17 cellular contexts compared by ENCODE assay signal in genomic region chr22:50485221-50486131, GRCh38. TPM values are rescaled to one million over a fixed set of nuclear protein-coding genes. Genes with fewer than 3 reads are reported as not detected.
DNase-seq lines count a peak whose midpoint lies in the region; ATAC-seq and TF ChIP-seq lines count a peak whose summit lies in the region.
"Had no signal": no experiment of that assay in that cellular context is flagged by ENCODE, and none has a peak within 500 bp of the region (broad histone marks: within the 10 kb centered on the region; RNA-seq: fewer than 3 reads in every experiment).

No MANE protein-coding gene starts in this region.

- H3K27me3 ChIP-seq in breast epithelium (peaks cover 8 to 16% of the 10 kb centered on the region in 2 donors), left lung (peaks cover 18 to 84% of the 10 kb centered on the region in 2 donors)
- no peaks in the 10 kb centered on the region for H3K27me3 ChIP-seq in naive thymus-derived CD4-positive, alpha-beta T cell (ENCODE audit: control insufficient read depth in 2 of 2, insufficient read depth in 2 of 2, low read length in 2 of 2)

- no peak for TF ChIP-seq POLR2A in breast epithelium (IDR thresholded peaks at IDR 0.05)

- no peaks in the 10 kb centered on the region for H3K27me3 Mint-ChIP-seq in MCF 10A (ENCODE audit: insufficient read depth, unreplicated experiment)
- H3K27me3 Mint-ChIP-seq in naive thymus-derived CD4-positive, alpha-beta T cell: peaks cover 0 to 3% (median 0%) of the 10 kb centered on the region in 5 donors
- H3K27me3 Mint-ChIP-seq: activated T-helper 17 cell treated with anti-CD3 and anti-CD28 coated beads, Interleukin-2, amount 50 U/mL, for 72 hours had no signal

- H3K9me3 ChIP-seq in breast epithelium: no peaks in the 10 kb centered on the region
- H3K9me3 ChIP-seq in left lung: no peaks in the 10 kb centered on the region
- H3K9me3 ChIP-seq in naive thymus-derived CD4-positive, alpha-beta T cell (ENCODE audit: control insufficient read depth in 2 of 3, low read length in 3 of 3): no peaks in the 10 kb centered on the region

- intact Hi-C loops in MCF 10A (cut with micrococcal nuclease): loop anchor here (2.0 kb wide), 1 partner anchor 13 kb away; no protein-coding TSS in a partner anchor
- intact Hi-C loops in breast epithelium (cut with DNase I; ENCODE audit: low total_unique reads): no loop called here
- intact Hi-C loops in left lung (cut with DNase I): no loop called here
- intact Hi-C loops in naive thymus-derived CD4-positive, alpha-beta T cell (cut with micrococcal nuclease): no loop called here

- TSS peak; percentile 23 for BruUV-seq in MCF 10A (replicated peaks; lab: Mats Ljungman, UMichigan)

- no peak for TF ChIP-seq CTCF in MCF 10A (IDR thresholded peaks at IDR 0.05; ENCODE audit: unreplicated experiment)
- no peak for TF ChIP-seq CTCF in breast epithelium (IDR thresholded peaks at IDR 0.05)
- TF ChIP-seq CTCF in left lung (IDR thresholded peaks at IDR 0.05): no peak

- H3K4me1 Mint-ChIP-seq in MCF 10A (ENCODE audit: insufficient read depth, unreplicated experiment): peaks cover 15% of the 10 kb centered on the region
- peaks cover 0 to 11% (median 2%) of the 10 kb centered on the region in 7 donors for H3K4me1 Mint-ChIP-seq in naive thymus-derived CD4-positive, alpha-beta T cell
- H3K4me1 Mint-ChIP-seq: activated T-helper 17 cell treated with anti-CD3 and anti-CD28 coated beads, Interleukin-2, amount 50 U/mL, for 72 hours; brain had no signal

- POLR2A ChIA-PET in MCF 10A (lab: Yijun Ruan, JAX): interaction anchor here (0.6 to 0.7 kb wide), 2 partner anchors 20 to 59 kb away, joined by 3 read pairs; no protein-coding TSS in a partner anchor
- POLR2A ChIA-PET in naive thymus-derived CD4-positive, alpha-beta T cell (lab: Charles Lee): no interaction called here

- no peaks in the 10 kb centered on the region for H3K9me3 Mint-ChIP-seq in MCF 10A (ENCODE audit: unreplicated experiment)
- no peaks in the 10 kb centered on the region for H3K9me3 Mint-ChIP-seq in naive thymus-derived CD4-positive, alpha-beta T cell
- H3K9me3 Mint-ChIP-seq: activated T-helper 17 cell treated with anti-CD3 and anti-CD28 coated beads, Interleukin-2, amount 50 U/mL, for 72 hours; brain had no signal

- H3K4me3 Mint-ChIP-seq in MCF 10A (ENCODE audit: unreplicated experiment): no peak overlapping the region
- peak overlapping the region in 1 of 10 donors; percentile 59 for H3K4me3 Mint-ChIP-seq in naive thymus-derived CD4-positive, alpha-beta T cell
- H3K4me3 Mint-ChIP-seq: activated T-helper 17 cell treated with anti-CD3 and anti-CD28 coated beads, Interleukin-2, amount 50 U/mL, for 72 hours had no signal

- H3K36me3 Mint-ChIP-seq in MCF 10A (ENCODE audit: insufficient read depth, unreplicated experiment): no peaks in the 10 kb centered on the region
- H3K36me3 Mint-ChIP-seq in naive thymus-derived CD4-positive, alpha-beta T cell: no peaks in the 10 kb centered on the region
- H3K36me3 Mint-ChIP-seq: brain had no signal

- ATAC-seq in left lung: peak; percentile 37
- no peak for ATAC-seq in HG02798 (IDR thresholded peaks at IDR 0.05; ENCODE audit: poor library complexity, unreplicated experiment)
- no peak for ATAC-seq in naive thymus-derived CD4-positive, alpha-beta T cell
- no peak for ATAC-seq in GM19452 (IDR thresholded peaks at IDR 0.05; ENCODE audit: unreplicated experiment)
- ATAC-seq: activated T-helper 17 cell treated with anti-CD3 and anti-CD28 coated beads, Interleukin-2, amount 50 U/mL, for 72 hours had no signal

- H3K36me3 ChIP-seq in breast epithelium (no peaks in the 10 kb centered on the region), left lung (no peaks in the 10 kb centered on the region)
- no peaks in the 10 kb centered on the region for H3K36me3 ChIP-seq in naive thymus-derived CD4-positive, alpha-beta T cell (ENCODE audit: control insufficient read depth in 2 of 3, insufficient read depth in 3 of 3, low read length in 3 of 3)

- no peak overlapping the region for H3K27ac Mint-ChIP-seq in MCF 10A (ENCODE audit: low read depth, unreplicated experiment)
- H3K27ac Mint-ChIP-seq in naive thymus-derived CD4-positive, alpha-beta T cell: peak overlapping the region in 3 of 9 donors; percentile 46 to 68 (median 54)
- H3K27ac Mint-ChIP-seq: activated T-helper 17 cell treated with anti-CD3 and anti-CD28 coated beads, Interleukin-2, amount 50 U/mL, for 72 hours had no signal

- DNase-seq in MCF 10A (ENCODE audit: unreplicated experiment): peak; percentile 68
- DNase-seq in breast epithelium (ENCODE audit: low spot score in 2 of 2): no peak
- peak; percentile 22 for DNase-seq in OCI-M1 (lab: John Stamatoyannopoulos, UW)
- DNase-seq in left lung: peak in 1 of 2 donors; percentile 84
- DNase-seq in naive thymus-derived CD4-positive, alpha-beta T cell: no peak
- no peak for DNase-seq in SKM-1 treated with dmso at 0.1 percent for 144 hours (lab: John Stamatoyannopoulos, UW; ENCODE audit: unreplicated experiment)
- DNase-seq: activated CD4-positive, alpha-beta T cell treated with anti-CD3 and anti-CD28 coated beads for 4 hours; AML-193; head of caudate nucleus; NCI-H1417 had no signal

- H3K4me3 ChIP-seq in breast epithelium (no peak overlapping the region), left lung (no peak overlapping the region)
- H3K4me3 ChIP-seq in naive thymus-derived CD4-positive, alpha-beta T cell (ENCODE audit: low read length): no peak overlapping the region

- H3K4me1 ChIP-seq in breast epithelium (peaks cover 4 to 10% of the 10 kb centered on the region in 2 donors), left lung (peaks cover 5 to 15% of the 10 kb centered on the region in 2 donors)
- peaks cover 4 to 8% of the 10 kb centered on the region in 2 donors for H3K4me1 ChIP-seq in naive thymus-derived CD4-positive, alpha-beta T cell (ENCODE audit: control insufficient read depth in 2 of 2, insufficient read depth in 2 of 2, low read length in 2 of 2)
- H3K4me1 ChIP-seq: parathyroid adenoma had no signal

- no peak overlapping the region for H3K27ac ChIP-seq in breast epithelium
- H3K27ac ChIP-seq in left lung: no peak overlapping the region
- H3K27ac ChIP-seq in naive thymus-derived CD4-positive, alpha-beta T cell (ENCODE audit: low read depth, low read length): no peak overlapping the region
- H3K27ac ChIP-seq: parathyroid adenoma had no signal

- CTCF ChIA-PET in MCF 10A (lab: Yijun Ruan, JAX): interaction anchor here (0.6 to 1.3 kb wide), 4 partner anchors 9 to 135 kb away, joined by 3 to 6 read pairs (median 3); no protein-coding TSS in a partner anchor
- CTCF ChIA-PET in naive thymus-derived CD4-positive, alpha-beta T cell (lab: Charles Lee): interaction anchor here (1.4 kb wide), 1 partner anchor 12 kb away, joined by 7 read pairs; no protein-coding TSS in a partner anchor

RNA-seq across cellular contexts. Expression of gene MIOX, which starts 1.2 kb away (rescaled TPM):
- total RNA-seq in MCF 10A (2022) (0.63 and 1.6 TPM in 2 replicates), breast epithelium (not detected), left lung (not detected)
- total RNA-seq in naive thymus-derived CD4-positive, alpha-beta T cell: under 1 TPM in 1 of 5 experiments, not detected in 4; 0.22 TPM
- polyA plus RNA-seq in naive thymus-derived CD4-positive, alpha-beta T cell: not detected
- total RNA-seq: HT1080, lower leg skin had no signal

RNA-seq across cellular contexts. Expression of gene ADM2, which starts 4.1 kb away (rescaled TPM):
- 35.4 and 39.7 TPM in 2 replicates for total RNA-seq in MCF 10A (2022)
- under 1 TPM in 2 of 3 donors, not detected in 1; 0.59 to 0.98 TPM for total RNA-seq in breast epithelium
- total RNA-seq in left lung: 1 to 10 TPM; 2.2 to 3.5 TPM
- total RNA-seq in naive thymus-derived CD4-positive, alpha-beta T cell: 1 to 10 TPM; 1.3 to 4.5 (median 4.0) TPM
- under 1 TPM; 0.24 to 0.44 TPM for polyA plus RNA-seq in naive thymus-derived CD4-positive, alpha-beta T cell

RNA-seq across cellular contexts. Expression of gene SBF1, which starts 10.6 kb away (rescaled TPM):
- total RNA-seq in MCF 10A (2022): 82.1 and 106 TPM in 2 replicates
- 10 to 100 TPM; 30.6 to 33.1 (median 30.6) TPM for total RNA-seq in breast epithelium
- total RNA-seq in left lung: 10 to 100 TPM; 57.1 to 69.9 TPM
- total RNA-seq in naive thymus-derived CD4-positive, alpha-beta T cell: 100 to 1,000 TPM; 161 to 209 (median 181) TPM
- polyA plus RNA-seq in naive thymus-derived CD4-positive, alpha-beta T cell: 10 to 100 TPM; 15.2 to 40.2 TPM

RNA-seq across cellular contexts. Expression of gene LMF2, which starts 22.0 kb away (rescaled TPM):
- total RNA-seq in MCF 10A (2022): 49.4 and 50.9 TPM in 2 replicates
- total RNA-seq in breast epithelium: 10 to 100 TPM; 35.7 to 54.9 (median 39.5) TPM
- 10 to 100 TPM; 73.1 to 76.4 TPM for total RNA-seq in left lung
- 100 to 1,000 TPM; 101 to 133 (median 118) TPM for total RNA-seq in naive thymus-derived CD4-positive, alpha-beta T cell
- polyA plus RNA-seq in naive thymus-derived CD4-positive, alpha-beta T cell: 10 to 100 TPM; 15.0 to 25.5 TPM

RNA-seq across cellular contexts. Expression of gene NCAPH2, which starts 22.5 kb away (rescaled TPM):
- 31.6 and 39.8 TPM in 2 replicates for total RNA-seq in MCF 10A (2022)
- total RNA-seq in breast epithelium: 10 to 100 TPM; 25.9 to 48.2 (median 43.0) TPM
- total RNA-seq in left lung: 10 to 100 TPM; 45.5 to 50.1 TPM
- 100 to 1,000 TPM in 2 of 5 experiments, 10 to 100 TPM in 3; 74.3 to 135 (median 91.1) TPM for total RNA-seq in naive thymus-derived CD4-positive, alpha-beta T cell
- 10 to 100 TPM; 37.8 to 46.6 TPM for polyA plus RNA-seq in naive thymus-derived CD4-positive, alpha-beta T cell

Comparison
In these comparisons a context has a peak if more than half of its experiments do, and no peak if none do; other contexts are left out.
1. DNase-seq: peak in MCF 10A (single experiment) and OCI-M1 (single experiment); none in breast epithelium (0 of 2), naive thymus-derived CD4-positive, alpha-beta T cell (0 of 9) and SKM-1 treated with dmso at 0.1 percent for 144 hours (single experiment).